ENCODE assay signal across 8 cellular contexts in the genomic region with DNA sequence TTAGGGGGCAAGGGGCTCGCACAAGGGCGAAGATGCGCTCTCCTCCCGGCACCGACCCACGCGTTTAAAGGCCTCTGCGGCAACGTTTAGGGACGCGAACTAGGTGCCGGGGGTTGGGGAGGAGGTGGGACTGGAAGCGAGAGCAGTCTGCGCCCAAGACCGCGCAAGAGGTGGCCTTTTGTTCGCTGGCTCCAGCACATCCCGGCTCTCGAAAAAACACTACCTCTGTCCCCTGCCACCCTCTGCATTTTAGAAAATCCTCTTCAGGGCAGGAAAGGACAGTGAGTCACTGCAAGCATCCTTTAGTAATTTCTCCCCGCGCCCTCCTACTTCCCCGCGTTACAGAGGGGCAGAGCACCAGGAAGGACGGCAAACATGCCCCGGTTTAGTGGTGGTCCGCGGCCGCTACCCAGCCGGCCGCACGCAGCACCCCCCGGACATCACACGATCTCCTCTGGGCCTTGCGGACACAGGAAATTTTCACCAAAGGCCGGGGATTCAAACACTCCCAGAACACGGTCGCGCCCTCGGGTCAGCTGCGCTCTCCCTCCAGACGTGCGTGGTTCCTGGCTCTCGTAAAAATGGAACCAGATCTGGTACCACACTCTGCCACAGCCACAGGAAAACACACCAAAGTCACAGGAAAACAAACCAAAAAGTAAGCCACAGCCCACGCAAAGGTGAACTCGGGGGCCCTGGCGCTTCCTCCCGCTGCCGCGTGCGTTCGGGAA. TPM values are rescaled to one million over a fixed set of nuclear protein-coding genes. Genes with fewer than 3 reads are reported as not detected.
DNase-seq lines count a peak whose midpoint lies in the region; TF ChIP-seq lines count a peak whose summit lies in the region.

No MANE protein-coding gene starts in this region.

- peak overlapping the region; percentile 91 for H2BK120ac ChIP-seq in trophoblast cell (ENCODE audit: insufficient read depth, low read length, poor library complexity)

- H3K9me3 ChIP-seq in ES-I3 (ENCODE audit: control insufficient read depth, insufficient read depth, low read length) = no peaks in the 10 kb centered on the region
- no peaks in the 10 kb centered on the region for H3K9me3 ChIP-seq in trophoblast cell (ENCODE audit: insufficient read depth, low read depth, low read length)

- H3K23ac ChIP-seq in trophoblast cell (ENCODE audit: low read length) = peak overlapping the region; percentile 87

- peak overlapping the region; percentile 98 for H3K18ac ChIP-seq in trophoblast cell (ENCODE audit: low read length)

- peak overlapping the region; percentile 97 for H3K14ac ChIP-seq in trophoblast cell (ENCODE audit: low read length)

- H3K79me2 ChIP-seq in trophoblast cell (ENCODE audit: control insufficient read depth, insufficient read depth, low read length, poor library complexity) = peaks cover 44% of the 10 kb centered on the region

- H3K36me3 ChIP-seq in ES-I3 (ENCODE audit: insufficient read depth, low read length) (no peaks in the 10 kb centered on the region; the same call in 1 of the 2 replicates), trophoblast cell (ENCODE audit: control insufficient read depth in 1 of 2, insufficient read depth in 2 of 2, low read length in 2 of 2) (peaks cover 0 to 1% of the 10 kb centered on the region in 2 experiments)

- DNase-seq in NCI-H1092 treated with DMSO at 0.1 percent for 48 hours (lab: John Stamatoyannopoulos, UW) = peak; percentile 80
- DNase-seq in activated T-cell treated with anti-CD3 and anti-CD28 coated beads for 24 hours (ENCODE audit: low read depth) = peak; percentile 33
- peak; percentile 28 to 73 for DNase-seq in foreskin fibroblast
- DNase-seq in trophoblast cell = peak; percentile 47 to 70
- DNase-seq in GM10266 (ENCODE audit: extremely low spot score) = no peak
- no peak for DNase-seq in SW 1271 (lab: John Stamatoyannopoulos, UW)
- no peak for DNase-seq in inferior parietal cortex (ENCODE audit: extremely low spot score)

- no CpG with 5 or more reads among the region's 51 CpGs for WGBS in trophoblast cell (ENCODE audit: extremely low coverage, insufficient coverage, insufficient read length)

- H3K27me3 ChIP-seq in trophoblast cell (ENCODE audit: insufficient read depth, low read length) = no peaks in the 10 kb centered on the region

- peak overlapping the region; percentile 69 to 93 for H3K4me3 ChIP-seq in foreskin fibroblast (ENCODE audit: low read depth in 1 of 2, low read length in 2 of 2)
- peak overlapping the region; percentile 91 for H3K4me3 ChIP-seq in trophoblast cell (ENCODE audit: low read depth, low read length)

- peak overlapping the region; percentile 61 for H2BK12ac ChIP-seq in trophoblast cell (ENCODE audit: low read length)

- peaks cover 49% of the 10 kb centered on the region for H3K79me1 ChIP-seq in trophoblast cell (ENCODE audit: low read length)

- H4K8ac ChIP-seq in trophoblast cell (ENCODE audit: low read depth, low read length) = peak overlapping the region; percentile 86

- peak overlapping the region; percentile 96 for H2BK5ac ChIP-seq in trophoblast cell (ENCODE audit: low read depth, low read length, poor library complexity)

- peaks cover 32% of the 10 kb centered on the region for H3K4me1 ChIP-seq in ES-I3 (ENCODE audit: insufficient read depth, low read length)
- H3K4me1 ChIP-seq in trophoblast cell (ENCODE audit: control insufficient read depth in 1 of 2, insufficient read depth in 2 of 2, low read length in 2 of 2) = peaks cover 2 to 6% of the 10 kb centered on the region in 2 experiments

- H3K4me2 ChIP-seq in trophoblast cell (ENCODE audit: low read length) = peak overlapping the region; percentile 88

- H3K9ac ChIP-seq in ES-I3 (ENCODE audit: low read depth, low read length) = peak overlapping the region; percentile 99
- H3K9ac ChIP-seq in trophoblast cell (ENCODE audit: low read length) = peak overlapping the region; percentile 100

- peak overlapping the region; percentile 95 for H3K4ac ChIP-seq in trophoblast cell (ENCODE audit: low read depth, low read length)

- no peak for TF ChIP-seq CTCF in foreskin fibroblast (IDR thresholded peaks at IDR 0.05; ENCODE audit: low read depth, low read length)
- TF ChIP-seq CTCF in GM10266 (IDR thresholded peaks at IDR 0.05; ENCODE audit: control insufficient read depth, insufficient read depth, low read depth, missing control alignments) = no peak

- peak overlapping the region; percentile 30 for H2AFZ ChIP-seq in trophoblast cell (ENCODE audit: insufficient read depth, low read length, poor library complexity)

- peak overlapping the region; percentile 98 for H2AK5ac ChIP-seq in trophoblast cell (ENCODE audit: low read length)

- peak overlapping the region; percentile 93 for H3K27ac ChIP-seq in trophoblast cell (ENCODE audit: low read depth, low read length)

- peak overlapping the region; percentile 85 for H4K12ac ChIP-seq in trophoblast cell (ENCODE audit: low read depth, low read length)

- H4K91ac ChIP-seq in trophoblast cell (ENCODE audit: low read depth, low read length) = peak overlapping the region; percentile 90

RNA-seq across cellular contexts. Expression of gene SLC38A1, which starts 1.1 kb away (rescaled TPM):
- polyA plus RNA-seq in trophoblast cell (2013) = 376 TPM in 2 replicates

Comparison
In these comparisons a context has a peak if more than half of its experiments do, and no peak if none do; other contexts are left out.
1. DNase-seq: peak in NCI-H1092 treated with DMSO at 0.1 percent for 48 hours (single experiment), activated T-cell treated with anti-CD3 and anti-CD28 coated beads for 24 hours (single experiment), foreskin fibroblast (2 of 2) and trophoblast cell (2 of 2); none in GM10266 (single experiment), SW 1271 (0 of 2) and inferior parietal cortex (single experiment).